In the genomic region with DNA sequence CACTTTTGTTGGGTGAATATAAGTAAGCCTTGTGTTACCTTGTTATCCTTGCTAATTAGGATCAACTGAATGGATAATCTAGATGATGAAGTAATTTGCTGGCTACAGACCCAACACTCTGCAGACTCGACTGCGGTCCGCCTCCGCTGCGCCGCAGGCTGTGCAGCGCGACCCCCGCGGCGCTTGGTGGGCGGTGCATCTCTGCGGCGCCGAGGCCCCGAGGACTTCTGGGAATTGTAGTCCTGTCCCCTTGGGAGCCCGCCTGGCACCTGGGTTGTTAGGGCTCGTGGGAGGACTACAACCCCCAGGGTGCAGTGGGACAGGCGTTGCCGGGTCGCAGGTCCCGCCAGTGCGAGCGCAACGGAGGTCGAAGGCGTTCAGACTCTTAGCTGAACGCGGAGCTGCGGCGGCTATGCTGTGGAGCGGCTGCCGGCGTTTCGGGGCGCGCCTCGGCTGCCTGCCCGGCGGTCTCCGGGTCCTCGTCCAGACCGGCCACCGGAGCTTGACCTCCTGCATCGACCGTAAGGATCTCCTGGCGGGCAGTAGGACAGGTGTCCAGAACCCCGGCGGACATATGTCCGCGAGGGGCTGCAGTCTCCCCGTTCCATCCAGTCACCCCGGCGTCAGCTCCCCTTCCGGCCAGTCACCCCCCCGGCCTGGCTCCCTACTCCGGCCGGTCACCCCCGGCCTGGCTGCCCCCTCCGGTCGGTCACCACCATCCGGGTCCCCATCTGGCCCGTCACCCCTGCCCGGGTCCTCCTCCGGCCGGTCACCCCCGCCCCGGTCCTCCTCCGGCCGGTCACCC, we compare ENCODE assay signal across 8 cellular contexts. TPM values are rescaled to one million over a fixed set of nuclear protein-coding genes. Genes with fewer than 3 reads are reported as not detected.
A peak's percentile ranks its signal among the peaks of the same experiment; 100 is the strongest.
DNase-seq lines count a peak whose midpoint lies in the region; ATAC-seq and TF ChIP-seq lines count a peak whose summit lies in the region.

A gene (plus strand): TSS at position 380 of the 805 bp plus-strand sequence. CDS start 33 bp downstream, at position 413.
A gene (minus strand): TSS at position 164 of the 805 bp plus-strand sequence. CDS start 470 bp downstream, outside the sequence.

- H3K27me3 ChIP-seq in right atrium auricular region (no peaks in the 10 kb centered on the region), vagina (no peaks in the 10 kb centered on the region)

- H3K4me1 ChIP-seq in right atrium auricular region (peaks cover 0 to 22% of the 10 kb centered on the region in 2 donors), vagina (peaks cover 24% of the 10 kb centered on the region)

- peaks cover 33% of the 10 kb centered on the region for H3K36me3 ChIP-seq in right atrium auricular region
- peaks cover 0 to 15% of the 10 kb centered on the region in 2 donors for H3K36me3 ChIP-seq in vagina

- peak; percentile 94 for ATAC-seq in GM18499 (IDR thresholded peaks at IDR 0.05; ENCODE audit: insufficient read depth, unreplicated experiment)
- ATAC-seq in HG02943 (IDR thresholded peaks at IDR 0.05; ENCODE audit: low read depth, unreplicated experiment), result peak; percentile 99

- peak within 1 kb of the TSS; percentile 70 to 95 for H3K4me3 ChIP-seq in right atrium auricular region
- peak within 1 kb of the TSS; percentile 92 to 98 for H3K4me3 ChIP-seq in vagina

- H3K27ac ChIP-seq in right atrium auricular region (peak within 1 kb of the TSS; percentile 57 to 80), vagina (peak within 1 kb of the TSS; percentile 72)

- intact Hi-C loops in T-helper 2 cell treated with Interferon-gamma antibody and Interleukin-4, amounts not matched to agents 100 ng/mL and 5 ng/mL, for 36 hours (cut with micrococcal nuclease), result loop anchor here (1.0 to 10.0 kb wide), 5 partner anchors 17 to 308 kb away; a partner anchor contains a TSS
- intact Hi-C loops in vagina (cut with DNase I), result no loop called here

- TF ChIP-seq CTCF in right atrium auricular region (IDR thresholded peaks at IDR 0.05) (peak; percentile 18 to 49), vagina (IDR thresholded peaks at IDR 0.05) (peak in 1 of 3 experiments; percentile 54)

- TF ChIP-seq POLR2A in vagina (IDR thresholded peaks at IDR 0.05), result peak in 1 of 2 donors; percentile 45

- DNase-seq in NCI-H187 treated with DMSO at 0.1 percent for 48 hours (lab: John Stamatoyannopoulos, UW), result peak; percentile 88
- peak; percentile 76 to 99 (median 96) for DNase-seq in anterior cingulate cortex (lab: John Stamatoyannopoulos, UW)
- DNase-seq in right atrium auricular region (ENCODE audit: low spot score), result peak; percentile 96
- DNase-seq in putamen (ENCODE audit: low spot score), result peak; percentile 96
- DNase-seq in vagina (ENCODE audit: extremely low spot score in 2 of 2), result peak in 1 of 2 donors; percentile 97

- no peaks in the 10 kb centered on the region for H3K9me3 ChIP-seq in right atrium auricular region
- no peaks in the 10 kb centered on the region for H3K9me3 ChIP-seq in vagina

RNA-seq across cellular contexts. Expression of the first gene that starts in this region (rescaled TPM):
- 25.9 and 29.4 TPM in 2 replicates for total RNA-seq in T-helper 2 cell treated with Interferon-gamma antibody and Interleukin-4, amounts not matched to agents 100 ng/mL and 5 ng/mL, for 36 hours
- total RNA-seq in right atrium auricular region (10 to 100 TPM; 17.6 to 32.9 TPM), vagina (31.9 TPM)

RNA-seq across cellular contexts. Expression of the second gene that starts in this region (rescaled TPM):
- 60.7 and 61.5 TPM in 2 replicates for total RNA-seq in T-helper 2 cell treated with Interferon-gamma antibody and Interleukin-4, amounts not matched to agents 100 ng/mL and 5 ng/mL, for 36 hours
- total RNA-seq in right atrium auricular region (10 to 100 TPM; 35.8 to 47.1 TPM), vagina (39.8 TPM)
